In genomic region chr2:183718246-183718645, GRCh38 we compare ENCODE assay signal across 40 cellular contexts.
"Had no signal": no experiment of that assay in that cellular context is flagged by ENCODE, and none has a peak within 500 bp of the region (broad histone marks: within the 10 kb centered on the region; RNA-seq: fewer than 3 reads in every experiment).

No MANE protein-coding gene starts in this region.

- H3K4me3 ChIP-seq: adrenal gland, ascending aorta, body of pancreas, breast epithelium, cardiac muscle cell had no signal

- H3K36me3 ChIP-seq: adrenal gland, ascending aorta, brain microvascular endothelial cell, breast epithelium, cardiac muscle cell had no signal

- FAIRE-seq: astrocyte, bronchial epithelial cell had no signal

- H3K9me3 ChIP-seq: adrenal gland, ascending aorta, body of pancreas, breast epithelium had no signal

- H3K4me1 Mint-ChIP-seq: activated naive CD4-positive, alpha-beta T cell treated with anti-CD3 and anti-CD28 coated beads, Interleukin-2, amount 10 ng/mL, durations not matched to agents 7 days and 5 days; activated naive CD4-positive, alpha-beta T cell treated with anti-CD3 and anti-CD28 coated beads, Interleukin-2, amount 50 U/mL, for 24 hours; activated naive CD8-positive, alpha-beta T cell treated with anti-CD3 and anti-CD28 coated beads for 36 hours; activated naive CD8-positive, alpha-beta T cell treated with anti-CD3 and anti-CD28 coated beads, Interleukin-2, amount 10 ng/mL, durations not matched to agents 7 days and 5 days; activated naive CD8-positive, alpha-beta T cell treated with anti-CD3 and anti-CD28 coated beads, Interleukin-2, amount 50 U/mL, for 24 hours; activated T-helper 17 cell treated with anti-CD3 and anti-CD28 coated beads, Interleukin-2, amount 50 U/mL, for 72 hours; brain; central memory CD8-positive, alpha-beta T cell had no signal

- H3K27me3 Mint-ChIP-seq: activated naive CD4-positive, alpha-beta T cell treated with anti-CD3 and anti-CD28 coated beads, Interleukin-2, amount 10 ng/mL, durations not matched to agents 7 days and 5 days; activated naive CD4-positive, alpha-beta T cell treated with anti-CD3 and anti-CD28 coated beads, Interleukin-2, amount 50 U/mL, for 24 hours; activated naive CD8-positive, alpha-beta T cell; activated naive CD8-positive, alpha-beta T cell treated with anti-CD3 and anti-CD28 coated beads for 36 hours; activated naive CD8-positive, alpha-beta T cell treated with anti-CD3 and anti-CD28 coated beads, Interleukin-2, amount 10 ng/mL, durations not matched to agents 7 days and 5 days; activated naive CD8-positive, alpha-beta T cell treated with anti-CD3 and anti-CD28 coated beads, Interleukin-2, amount 50 U/mL, for 24 hours; activated T-cell treated with anti-CD3 and anti-CD28 coated beads, Interleukin-2, amount 50 U/mL, for 24 hours; activated T-helper 17 cell treated with anti-CD3 and anti-CD28 coated beads, Interleukin-2, amount 50 U/mL, for 72 hours; central memory CD8-positive, alpha-beta T cell had no signal

- H3K27ac Mint-ChIP-seq: activated naive CD4-positive, alpha-beta T cell treated with anti-CD3 and anti-CD28 coated beads for 36 hours; activated naive CD4-positive, alpha-beta T cell treated with anti-CD3 and anti-CD28 coated beads, Interleukin-2, amount 10 ng/mL, durations not matched to agents 7 days and 5 days; activated naive CD4-positive, alpha-beta T cell treated with anti-CD3 and anti-CD28 coated beads, Interleukin-2, amount 50 U/mL, for 24 hours; activated naive CD4-positive, alpha-beta T cell treated with anti-CD3 and anti-CD28 coated beads, Interleukin-2, amount 50 U/mL, for 72 hours; activated naive CD8-positive, alpha-beta T cell; activated naive CD8-positive, alpha-beta T cell treated with anti-CD3 and anti-CD28 coated beads for 36 hours; activated naive CD8-positive, alpha-beta T cell treated with anti-CD3 and anti-CD28 coated beads, Interleukin-2, amount 10 ng/mL, durations not matched to agents 7 days and 5 days; activated naive CD8-positive, alpha-beta T cell treated with anti-CD3 and anti-CD28 coated beads, Interleukin-2, amount 50 U/mL, for 24 hours; activated T-cell treated with anti-CD3 and anti-CD28 coated beads, Interleukin-2, amount 50 U/mL, for 24 hours; activated T-cell treated with anti-CD3 and anti-CD28 coated beads, Interleukin-2, amount 50 U/mL, for 72 hours; activated T-helper 1 cell treated with anti-CD3 and anti-CD28 coated beads, Interleukin-12 subunit alpha, Interleukin-12 subunit beta, Interleukin-2, Interleukin-4 antibody, amounts not matched to agents 30 ng/mL and 10 ng/mL and 1 ng/mL, durations not matched to agents 14 hours and 24 hours and 36 hours; activated T-helper 17 cell treated with anti-CD3 and anti-CD28 coated beads, Interleukin-2, amount 50 U/mL, for 72 hours; activated T-helper 2 cell treated with anti-CD3 and anti-CD28 coated beads, Interferon-gamma antibody, Interleukin-2, Interleukin-4, amounts not matched to agents 10 μg/mL and 5 μg/mL and 100 μg/mL, durations not matched to agents 14 hours and 24 hours and 36 hours; brain had no signal

- ATAC-seq: activated naive CD4-positive, alpha-beta T cell treated with anti-CD3 and anti-CD28 coated beads, Interleukin-2, amount 50 U/mL, for 72 hours; activated naive CD8-positive, alpha-beta T cell treated with anti-CD3 and anti-CD28 coated beads, Interleukin-2, amount 50 U/mL, for 24 hours; activated T-cell treated with anti-CD3 and anti-CD28 coated beads, Interleukin-2, amount 50 U/mL, for 4 hours; activated T-cell treated with anti-CD3 and anti-CD28 coated beads, Interleukin-2, amount 50 U/mL, for 72 hours; activated T-helper 17 cell treated with anti-CD3 and anti-CD28 coated beads, Interleukin-2, amount 50 U/mL, for 72 hours; body of pancreas had no signal

- H3K4me3 Mint-ChIP-seq: activated naive CD4-positive, alpha-beta T cell treated with anti-CD3 and anti-CD28 coated beads for 36 hours; activated naive CD4-positive, alpha-beta T cell treated with anti-CD3 and anti-CD28 coated beads, Interleukin-2, amount 10 ng/mL, durations not matched to agents 7 days and 5 days; activated naive CD4-positive, alpha-beta T cell treated with anti-CD3 and anti-CD28 coated beads, Interleukin-2, amount 50 U/mL, for 24 hours; activated naive CD8-positive, alpha-beta T cell; activated naive CD8-positive, alpha-beta T cell treated with anti-CD3 and anti-CD28 coated beads for 36 hours; activated naive CD8-positive, alpha-beta T cell treated with anti-CD3 and anti-CD28 coated beads, Interleukin-2, amount 10 ng/mL, durations not matched to agents 7 days and 5 days; activated naive CD8-positive, alpha-beta T cell treated with anti-CD3 and anti-CD28 coated beads, Interleukin-2, amount 50 U/mL, for 24 hours; activated T-cell treated with anti-CD3 and anti-CD28 coated beads, Interleukin-2, amount 50 U/mL, for 24 hours; activated T-cell treated with anti-CD3 and anti-CD28 coated beads, Interleukin-2, amount 50 U/mL, for 4 hours; activated T-cell treated with anti-CD3 and anti-CD28 coated beads, Interleukin-2, amount 50 U/mL, for 72 hours; activated T-helper 1 cell treated with anti-CD3 and anti-CD28 coated beads, Interleukin-12 subunit alpha, Interleukin-12 subunit beta, Interleukin-2, Interleukin-4 antibody, amounts not matched to agents 30 ng/mL and 10 ng/mL and 1 ng/mL, durations not matched to agents 14 hours and 24 hours and 36 hours; activated T-helper 17 cell treated with anti-CD3 and anti-CD28 coated beads, Interleukin-2, amount 50 U/mL, for 72 hours; brain; central memory CD8-positive, alpha-beta T cell had no signal

- DNase-seq: activated effector memory CD4-positive, alpha-beta T cell treated with anti-CD3 and anti-CD28 coated beads, Interleukin-2, amount 50 U/mL, for 16 hours; activated effector memory CD4-positive, alpha-beta T cell treated with Interleukin-2 at 50 U/mL for 16 hours; activated gamma-delta T cell; activated gamma-delta T cell treated with Interleukin-2 at 50 U/mL for 16 hours; activated naive CD4-positive, alpha-beta T cell; activated naive CD4-positive, alpha-beta T cell treated with anti-CD3 and anti-CD28 coated beads for 36 hours; activated naive CD4-positive, alpha-beta T cell treated with anti-CD3 and anti-CD28 coated beads, Interleukin-2, amount 10 ng/mL, durations not matched to agents 7 days and 5 days; activated naive CD4-positive, alpha-beta T cell treated with anti-CD3 and anti-CD28 coated beads, Interleukin-2, amount 50 U/mL, for 16 hours; activated naive CD4-positive, alpha-beta T cell treated with Interleukin-2 at 50 U/mL for 16 hours; activated naive CD8-positive, alpha-beta T cell treated with anti-CD3 and anti-CD28 coated beads for 36 hours; activated naive CD8-positive, alpha-beta T cell treated with anti-CD3 and anti-CD28 coated beads, Interleukin-2, amount 10 ng/mL, durations not matched to agents 7 days and 5 days; activated naive CD8-positive, alpha-beta T cell treated with anti-CD3 and anti-CD28 coated beads, Interleukin-2, amount 50 U/mL, for 24 hours; activated T-cell treated with anti-CD3 and anti-CD28 coated beads, Interleukin-2, amount 50 U/mL, for 1 hour; activated T-cell treated with anti-CD3 and anti-CD28 coated beads, Interleukin-2, amount 50 U/mL, for 24 hours; activated T-cell treated with anti-CD3 and anti-CD28 coated beads, Interleukin-2, amount 50 U/mL, for 4 hours; activated T-cell treated with anti-CD3 and anti-CD28 coated beads, Interleukin-2, amount 50 U/mL, for 48 hours; activated T-cell treated with anti-CD3 and anti-CD28 coated beads, Interleukin-2, amount 50 U/mL, for 72 hours; adrenal gland; amniotic stem cell; amygdala; anterior cingulate cortex; aorta; body of pancreas; brain microvascular endothelial cell; caudate nucleus; central memory CD4-positive, alpha-beta T cell; cerebellar nuclear complex had no signal

- H3K4me1 ChIP-seq: adrenal gland, ascending aorta, body of pancreas, breast epithelium had no signal

- H3K27me3 ChIP-seq: adrenal gland, ascending aorta, body of pancreas, brain microvascular endothelial cell, breast epithelium, cardiac muscle cell had no signal

- H3K36me3 Mint-ChIP-seq: activated naive CD4-positive, alpha-beta T cell treated with anti-CD3 and anti-CD28 coated beads, Interleukin-2, amount 10 ng/mL, durations not matched to agents 7 days and 5 days; activated naive CD4-positive, alpha-beta T cell treated with anti-CD3 and anti-CD28 coated beads, Interleukin-2, amount 50 U/mL, for 24 hours; activated naive CD4-positive, alpha-beta T cell treated with anti-CD3 and anti-CD28 coated beads, Interleukin-2, amount 50 U/mL, for 72 hours; activated naive CD8-positive, alpha-beta T cell; activated naive CD8-positive, alpha-beta T cell treated with anti-CD3 and anti-CD28 coated beads for 36 hours; activated naive CD8-positive, alpha-beta T cell treated with anti-CD3 and anti-CD28 coated beads, Interleukin-2, amount 10 ng/mL, durations not matched to agents 7 days and 5 days; brain had no signal

- H3K27ac ChIP-seq: adrenal gland, ascending aorta, body of pancreas, brain microvascular endothelial cell, breast epithelium, cardiac muscle cell had no signal
